19 cellular contexts compared by ENCODE assay signal in the genomic region with DNA sequence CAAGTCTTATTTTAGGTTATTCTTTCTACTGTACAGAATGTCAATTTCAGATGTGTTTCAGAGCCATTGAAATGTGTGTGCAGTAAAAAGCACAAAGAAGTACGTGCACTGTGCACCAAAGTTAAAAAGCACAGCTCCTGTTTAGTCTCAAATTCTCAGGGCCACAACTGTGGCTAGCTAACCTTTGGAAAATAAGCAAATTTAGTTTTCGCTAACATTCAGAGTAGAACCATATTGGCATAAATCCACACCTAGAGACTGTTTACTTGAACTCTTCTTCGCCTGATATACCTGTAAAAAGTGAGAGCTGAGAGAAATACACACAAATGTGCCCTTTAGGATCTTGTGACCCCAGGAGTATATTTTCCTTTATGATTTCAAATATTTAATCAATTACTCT.
"Had no signal": no experiment of that assay in that cellular context is flagged by ENCODE, and none has a peak within 500 bp of the region (broad histone marks: within the 10 kb centered on the region; RNA-seq: fewer than 3 reads in every experiment).

No MANE protein-coding gene starts in this region.

- H3K9me3 Mint-ChIP-seq: activated naive CD4-positive, alpha-beta T cell treated with anti-CD3 and anti-CD28 coated beads, Interleukin-2, amount 50 U/mL, for 72 hours; activated T-helper 17 cell treated with anti-CD3 and anti-CD28 coated beads, Interleukin-2, amount 50 U/mL, for 72 hours; nephron; T-helper 1 cell treated with Interleukin-12 subunit alpha and Interleukin-12 subunit beta and Interleukin-4 antibody, amounts not matched to agents 30 μg/mL and 1 μg/mL, for 36 hours; WTC11 had no signal

- H3K4me1 ChIP-seq: foreskin keratinocyte, spleen had no signal

- H3K27ac ChIP-seq: brain microvascular endothelial cell, foreskin keratinocyte, hepatocyte, spleen, upper lobe of right lung had no signal

- H3K36me3 Mint-ChIP-seq: activated naive CD4-positive, alpha-beta T cell treated with anti-CD3 and anti-CD28 coated beads, Interleukin-2, amount 50 U/mL, for 72 hours; WTC11 had no signal

- H3K4me1 Mint-ChIP-seq: activated T-helper 17 cell treated with anti-CD3 and anti-CD28 coated beads, Interleukin-2, amount 50 U/mL, for 72 hours had no signal

- H3K27me3 Mint-ChIP-seq: activated T-helper 17 cell treated with anti-CD3 and anti-CD28 coated beads, Interleukin-2, amount 50 U/mL, for 72 hours had no signal

- ATAC-seq: activated naive CD4-positive, alpha-beta T cell treated with anti-CD3 and anti-CD28 coated beads, Interleukin-2, amount 50 U/mL, for 72 hours; activated T-helper 17 cell treated with anti-CD3 and anti-CD28 coated beads, Interleukin-2, amount 50 U/mL, for 72 hours; foreskin keratinocyte; left ventricle myocardium superior; stimulated activated naive CD8-positive, alpha-beta T cell treated with anti-CD3 and anti-CD28 coated beads, Interleukin-15, Interleukin-2, amounts not matched to agents 100 U/mL and 50 U/mL, for 24 hours; WTC11 had no signal

- H3K9me3 ChIP-seq: spleen, upper lobe of right lung had no signal

- H3K27ac Mint-ChIP-seq: activated naive CD4-positive, alpha-beta T cell treated with anti-CD3 and anti-CD28 coated beads, Interleukin-2, amount 50 U/mL, for 72 hours; activated T-helper 17 cell treated with anti-CD3 and anti-CD28 coated beads, Interleukin-2, amount 50 U/mL, for 72 hours; T-helper 1 cell treated with Interleukin-12 subunit alpha and Interleukin-12 subunit beta and Interleukin-4 antibody, amounts not matched to agents 30 μg/mL and 1 μg/mL, for 36 hours; WTC11 had no signal

- H3K79me2 ChIP-seq: hepatocyte had no signal

- DNase-seq: activated T-cell treated with anti-CD3 and anti-CD28 coated beads, Interleukin-2, amount 50 U/mL, for 1 hour; aorta; effector CD8-positive, alpha-beta T cell; erythroblast; foreskin keratinocyte; left ventricle myocardium superior; occipital lobe; spleen; stimulated activated CD4-positive, alpha-beta T cell treated with anti-CD3 and anti-CD28 coated beads, Interleukin-4, amount 100 ng/mL, for 1 hour; stimulated activated naive CD8-positive, alpha-beta T cell treated with anti-CD3 and anti-CD28 coated beads, Interleukin-15, Interleukin-2, amounts not matched to agents 100 U/mL and 50 U/mL, for 24 hours; T1000; upper lobe of right lung had no signal

- H3K27me3 ChIP-seq: brain microvascular endothelial cell, hepatocyte, spleen, upper lobe of right lung had no signal

- H3K4me3 ChIP-seq: hepatocyte, spleen, upper lobe of right lung had no signal

- H3K4me3 Mint-ChIP-seq: activated T-helper 17 cell treated with anti-CD3 and anti-CD28 coated beads, Interleukin-2, amount 50 U/mL, for 72 hours; nephron; T-helper 1 cell treated with Interleukin-12 subunit alpha and Interleukin-12 subunit beta and Interleukin-4 antibody, amounts not matched to agents 30 μg/mL and 1 μg/mL, for 36 hours; WTC11 had no signal

- H3K36me3 ChIP-seq: brain microvascular endothelial cell, spleen, upper lobe of right lung had no signal
